Comparison of ENCODE assay signal across 10 cellular contexts in the genomic region with DNA sequence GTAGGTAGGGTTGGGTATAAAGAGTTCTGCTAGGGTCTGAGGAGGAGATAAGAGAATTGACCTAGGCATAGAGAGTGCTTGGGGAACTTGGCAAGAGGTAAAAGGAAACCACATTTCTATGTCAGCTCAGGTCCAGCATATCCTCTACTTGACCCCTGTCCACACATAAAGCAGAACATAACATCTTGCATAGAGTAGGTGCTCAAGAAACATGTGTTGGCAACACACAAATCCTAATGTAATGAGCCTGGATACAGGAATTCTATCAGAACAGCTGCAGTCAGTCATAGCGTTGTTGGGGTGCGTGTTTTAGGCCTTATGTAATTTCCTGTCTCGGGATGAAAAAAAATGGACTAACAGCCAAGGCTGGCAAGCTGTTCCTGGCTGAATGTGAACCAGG. TPM values are rescaled to one million over a fixed set of nuclear protein-coding genes. Genes with fewer than 3 reads are reported as not detected.
DNase-seq lines count a peak whose midpoint lies in the region.
"Had no signal": no experiment of that assay in that cellular context is flagged by ENCODE, and none has a peak within 500 bp of the region (broad histone marks: within the 10 kb centered on the region; RNA-seq: fewer than 3 reads in every experiment).

No MANE protein-coding gene starts in this region.

- peaks cover 6% of the 10 kb centered on the region for H3K9me3 Mint-ChIP-seq in activated CD4-positive, alpha-beta T cell treated with anti-CD3 and anti-CD28 coated beads, Interleukin-2, amount 10 ng/mL, durations not matched to agents 7 days and 5 days

- H3K27ac Mint-ChIP-seq in activated CD4-positive, alpha-beta T cell treated with anti-CD3 and anti-CD28 coated beads, Interleukin-2, amount 10 ng/mL, durations not matched to agents 7 days and 5 days = peak overlapping the region; percentile 73

- H3K9ac ChIP-seq in skeletal muscle tissue (ENCODE audit: low read depth in 1 of 3, low read length in 3 of 3) = no peak overlapping the region

- no peaks in the 10 kb centered on the region for H3K9me3 ChIP-seq in skeletal muscle tissue (ENCODE audit: control insufficient read depth in 3 of 3, low read length in 3 of 3)

- peaks cover 18 to 36% (median 27%) of the 10 kb centered on the region in 3 donors for H3K4me1 ChIP-seq in skeletal muscle tissue (ENCODE audit: control insufficient read depth in 3 of 3, insufficient read depth in 3 of 3, low read length in 3 of 3)

- H3K36me3 Mint-ChIP-seq in activated CD4-positive, alpha-beta T cell treated with anti-CD3 and anti-CD28 coated beads, Interleukin-2, amount 10 ng/mL, durations not matched to agents 7 days and 5 days (ENCODE audit: low read depth) = peaks cover 12% of the 10 kb centered on the region

- no peaks in the 10 kb centered on the region for H3K27me3 ChIP-seq in skeletal muscle tissue (ENCODE audit: control insufficient read depth in 3 of 3, insufficient read depth in 3 of 3, low read length in 3 of 3)

- DNase-seq in activated CD4-positive, alpha-beta T cell treated with anti-CD3 and anti-CD28 coated beads, Interleukin-2, amount 10 ng/mL, durations not matched to agents 7 days and 5 days = no peak
- DNase-seq in activated CD4-positive, alpha-beta T cell treated with anti-CD3 and anti-CD28 coated beads, Interleukin-2, amount 50 U/mL, for 1 hour = no peak
- DNase-seq in SKM-1 (lab: John Stamatoyannopoulos, UW; ENCODE audit: unreplicated experiment) = peak; percentile 36
- DNase-seq in fibroblast of the conjunctiva (ENCODE audit: low read depth) = peak; percentile 32
- no peak for DNase-seq in HT-29 (ENCODE audit: low spot score)
- DNase-seq in putamen (ENCODE audit: low spot score) = no peak
- no peak for DNase-seq in DMS79 treated with DMSO at 0.1 percent for 48 hours (lab: John Stamatoyannopoulos, UW)

- POLR2A ChIA-PET in activated CD4-positive, alpha-beta T cell treated with anti-CD3 and anti-CD28 coated beads, Interleukin-2, amount 10 ng/mL, durations not matched to agents 7 days and 5 days (lab: Charles Lee) = no interaction called here

- H3K4me3 Mint-ChIP-seq in activated CD4-positive, alpha-beta T cell treated with anti-CD3 and anti-CD28 coated beads, Interleukin-2, amount 10 ng/mL, durations not matched to agents 7 days and 5 days = peak overlapping the region; percentile 56

- H3K4me3 ChIP-seq in skeletal muscle tissue (ENCODE audit: low read length in 3 of 3) = no peak overlapping the region
- H3K4me3 ChIP-seq: SK-N-MC had no signal

- peaks cover 46% of the 10 kb centered on the region for H3K4me1 Mint-ChIP-seq in activated CD4-positive, alpha-beta T cell treated with anti-CD3 and anti-CD28 coated beads, Interleukin-2, amount 10 ng/mL, durations not matched to agents 7 days and 5 days

- CTCF ChIA-PET in activated CD4-positive, alpha-beta T cell treated with anti-CD3 and anti-CD28 coated beads, Interleukin-2, amount 10 ng/mL, durations not matched to agents 7 days and 5 days (lab: Charles Lee) = interaction anchor here (0.7 to 1.7 kb wide), 7 partner anchors 10 to 61 kb away, joined by 3 to 5 read pairs (median 4); no protein-coding TSS in a partner anchor

- peak overlapping the region; percentile 76 for H3K27ac ChIP-seq in skeletal muscle tissue (ENCODE audit: low read depth, low read length)
- H3K27ac ChIP-seq: epithelial cell of prostate, SK-N-MC had no signal

- H3K36me3 ChIP-seq in skeletal muscle tissue (ENCODE audit: control insufficient read depth in 3 of 3, insufficient read depth in 3 of 3, low read length in 3 of 3) = peaks cover 0 to 7% (median 5%) of the 10 kb centered on the region in 3 donors

- peaks cover 1% of the 10 kb centered on the region for H3K27me3 Mint-ChIP-seq in activated CD4-positive, alpha-beta T cell treated with anti-CD3 and anti-CD28 coated beads, Interleukin-2, amount 10 ng/mL, durations not matched to agents 7 days and 5 days

RNA-seq across cellular contexts. Expression of a gene that starts 35.0 kb away (rescaled TPM):
- 10 to 100 TPM; 48.8 to 50.9 TPM for total RNA-seq in activated CD4-positive, alpha-beta T cell treated with anti-CD3 and anti-CD28 coated beads, Interleukin-2, amount 10 ng/mL, durations not matched to agents 7 days and 5 days
- total RNA-seq in skeletal muscle tissue = 83.5 TPM
- 2.5 and 3.0 TPM in 2 replicates for total RNA-seq in HT-29 (2014; rRNA removed; shearing (Covaris generic))

Comparison
In these comparisons a context has a peak if more than half of its experiments do, and no peak if none do; other contexts are left out.
1. DNase-seq: peak in SKM-1 (single experiment) and fibroblast of the conjunctiva (single experiment); none in activated CD4-positive, alpha-beta T cell treated with anti-CD3 and anti-CD28 coated beads, Interleukin-2, amount 10 ng/mL, durations not matched to agents 7 days and 5 days (single experiment), activated CD4-positive, alpha-beta T cell treated with anti-CD3 and anti-CD28 coated beads, Interleukin-2, amount 50 U/mL, for 1 hour (single experiment), HT-29 (single experiment), putamen (single experiment) and DMS79 treated with DMSO at 0.1 percent for 48 hours (single experiment).
2. RNA of a gene that starts 35.0 kb away (total RNA-seq): 83.5 TPM in skeletal muscle tissue (single experiment) and 48.8 to 50.9 TPM in activated CD4-positive, alpha-beta T cell treated with anti-CD3 and anti-CD28 coated beads, Interleukin-2, amount 10 ng/mL, durations not matched to agents 7 days and 5 days; 2.5 to 3.0 TPM in HT-29; every median in the first group is over 10 times any median in the second.